ENCODE assay signal across 28 cellular contexts in genomic region chr10:91319336-91319735, GRCh38.
"Had no signal": no experiment of that assay in that cellular context is flagged by ENCODE, and none has a peak within 500 bp of the region (broad histone marks: within the 10 kb centered on the region; RNA-seq: fewer than 3 reads in every experiment).

No MANE protein-coding gene starts in this region.

- H3K36me3 ChIP-seq: colonic mucosa, gastroesophageal sphincter, left ventricle myocardium inferior, suprapubic skin, tibial artery, upper lobe of right lung had no signal

- DNase-seq: activated CD4-positive, alpha-beta T cell treated with anti-CD3 and anti-CD28 coated beads, Interleukin-2, amount 10 ng/mL, durations not matched to agents 7 days and 5 days; activated CD4-positive, CD25-positive, alpha-beta regulatory T cell treated with anti-CD3 and anti-CD28 coated beads, Interleukin-2, amount 50 U/mL, for 72 hours; activated CD8-positive, alpha-beta T cell treated with anti-CD3 and anti-CD28 coated beads for 36 hours; activated naive CD4-positive, alpha-beta T cell; activated T-cell treated with anti-CD3 and anti-CD28 coated beads, Interleukin-2, amount 50 U/mL, for 72 hours; anterior cingulate cortex; body of pancreas; colonic mucosa; dorsolateral prefrontal cortex; effector memory CD4-positive, alpha-beta T cell; erythroblast; head of caudate nucleus; hippocampal formation; left ventricle myocardium inferior; midbrain; naive thymus-derived CD4-positive, alpha-beta T cell; occipital lobe; posterior cingulate gyrus; right cardiac atrium; stimulated activated CD4-positive, alpha-beta T cell treated with anti-CD3 and anti-CD28 coated beads, Interleukin-15, amount 100 ng/mL, for 24 hours; stimulated activated CD4-positive, alpha-beta T cell treated with anti-CD3 and anti-CD28 coated beads, Interleukin-2, amount 100 ng/mL, for 24 hours; stimulated activated naive B cell treated with anti-CD40 and anti-IgM and Interleukin-4, amounts not matched to agents 10 μg/mL and 1 μg/mL and 100 μg/mL, for 72 hours; T-helper 2 cell; tibial artery; upper lobe of right lung had no signal

- ATAC-seq: activated CD8-positive, alpha-beta T cell treated with anti-CD3 and anti-CD28 coated beads for 36 hours; activated T-cell treated with anti-CD3 and anti-CD28 coated beads, Interleukin-2, amount 50 U/mL, for 72 hours; body of pancreas; gastroesophageal sphincter; naive thymus-derived CD4-positive, alpha-beta T cell; right cardiac atrium; stimulated activated naive B cell treated with anti-CD40 and anti-IgM and Interleukin-4, amounts not matched to agents 10 μg/mL and 1 μg/mL and 100 μg/mL, for 72 hours; upper lobe of right lung had no signal

- H3K4me3 ChIP-seq: body of pancreas, colonic mucosa, dorsolateral prefrontal cortex, gastroesophageal sphincter, left ventricle myocardium inferior, lung, suprapubic skin, tibial artery, upper lobe of right lung had no signal

- H3K9me3 ChIP-seq: body of pancreas, colonic mucosa, gastroesophageal sphincter, left ventricle myocardium inferior, suprapubic skin, tibial artery, upper lobe of right lung had no signal

- H3K27ac ChIP-seq: body of pancreas, colonic mucosa, dorsolateral prefrontal cortex, gastroesophageal sphincter, left ventricle myocardium inferior, suprapubic skin, tibial artery, upper lobe of right lung had no signal

- H3K4me1 ChIP-seq: body of pancreas, colonic mucosa, gastroesophageal sphincter, left ventricle myocardium inferior, suprapubic skin, tibial artery, upper lobe of right lung had no signal

- H3K27me3 ChIP-seq: body of pancreas, colonic mucosa, dorsolateral prefrontal cortex, gastroesophageal sphincter, suprapubic skin, tibial artery, upper lobe of right lung had no signal
